Comparison of ENCODE assay signal across 1 cellular context in genomic region chr6:26537160-26537845, GRCh38.
TF ChIP-seq lines count a peak whose summit lies in the region.

No MANE protein-coding gene starts in this region.

TF ChIP-seq in SK-N-SH, 30 proteins besides CTCF, POLR2A, EP300 and RAD21 (continued from another document):
- TF ChIP-seq IRF3 (IDR thresholded peaks at IDR 0.05; ENCODE audit: low read depth, low read length) (no peak), SIN3A (IDR thresholded peaks at IDR 0.05; ENCODE audit: borderline replicate concordance, low read depth, low read length) (no peak), FOXJ3 (CRISPR knock-in tag; IDR thresholded peaks at IDR 0.05) (peak; percentile 82), RCOR1 (IDR thresholded peaks at IDR 0.05; ENCODE audit: low read length) (peak; percentile 84; the same call in 1 of the 2 replicates), PBX3 (IDR thresholded peaks at IDR 0.05) (no peak), SMC3 (IDR thresholded peaks at IDR 0.05; ENCODE audit: low read depth, low read length) (no peak), TAF1 (IDR thresholded peaks at IDR 0.05; ENCODE audit: borderline replicate concordance, low read depth, low read length) (no peak), FOSL2 (IDR thresholded peaks at IDR 0.05; ENCODE audit: borderline replicate concordance, low read depth) (peak; percentile 80; the same call in 1 of the 2 replicates), RFX5 (IDR thresholded peaks at IDR 0.05; ENCODE audit: low read length) (peak; percentile 29; the same call in 1 of the 2 replicates), USF1 (IDR thresholded peaks at IDR 0.05; ENCODE audit: borderline replicate concordance, low read depth) (peak; percentile 81; the same call in 1 of the 2 replicates), RXRA (IDR thresholded peaks at IDR 0.05; ENCODE audit: borderline replicate concordance, low read depth) (peak; percentile 85; the same call in 1 of the 2 replicates), NRF1 (IDR thresholded peaks at IDR 0.05; ENCODE audit: low read depth, low read length) (no peak), REST (IDR thresholded peaks at IDR 0.05; ENCODE audit: low read depth, low read length) (peak; percentile 61; the same call in 1 of the 2 replicates), USF2 (IDR thresholded peaks at IDR 0.05; ENCODE audit: borderline replicate concordance, low read depth, low read length) (no peak), POLR2AphosphoS5 (IDR thresholded peaks at IDR 0.05; ENCODE audit: low read depth, low read length) (no peak)
